19 cellular contexts compared by ENCODE assay signal in genomic region chr11:64656797-64657196, GRCh38.
A peak's percentile ranks its signal among the peaks of the same experiment; 100 is the strongest.
DNase-seq lines count a peak whose midpoint lies in the region; TF ChIP-seq lines count a peak whose summit lies in the region.
"Had no signal": no experiment of that assay in that cellular context is flagged by ENCODE, and none has a peak within 500 bp of the region (broad histone marks: within the 10 kb centered on the region; RNA-seq: fewer than 3 reads in every experiment).

No MANE protein-coding gene starts in this region.

- no peak overlapping the region for H3K4ac ChIP-seq in H9 (ENCODE audit: low read depth, low read length)

- no peaks in the 10 kb centered on the region for H3K9me3 Mint-ChIP-seq in H9
- H3K9me3 Mint-ChIP-seq in endothelial cell (ENCODE audit: unreplicated experiment): no peaks in the 10 kb centered on the region
- no peaks in the 10 kb centered on the region for H3K9me3 Mint-ChIP-seq in progenitor cell of endocrine pancreas (ENCODE audit: low read depth)
- H3K9me3 Mint-ChIP-seq: activated naive CD4-positive, alpha-beta T cell treated with anti-CD3 and anti-CD28 coated beads, Interleukin-2, amount 50 U/mL, for 24 hours; T-helper 2 cell treated with Interferon-gamma antibody and Interleukin-4, amounts not matched to agents 5 μg/mL and 100 μg/mL, for 36 hours had no signal

- no peak overlapping the region for H2BK20ac ChIP-seq in H9 (ENCODE audit: low read depth, low read length, poor library complexity, severe bottlenecking)

- H3K4me3 ChIP-seq in NT2/D1 (ENCODE audit: insufficient read length, low read depth) (no peak overlapping the region), foreskin fibroblast (ENCODE audit: low read depth in 1 of 2, low read length in 2 of 2) (no peak overlapping the region)
- H3K4me3 ChIP-seq: mucosa of descending colon had no signal

- H3K27ac Mint-ChIP-seq in H9 (no peak overlapping the region), endothelial cell (ENCODE audit: unreplicated experiment) (no peak overlapping the region), progenitor cell of endocrine pancreas (no peak overlapping the region)
- H3K27ac Mint-ChIP-seq: activated naive CD4-positive, alpha-beta T cell treated with anti-CD3 and anti-CD28 coated beads, Interleukin-2, amount 50 U/mL, for 24 hours; T-helper 2 cell treated with Interferon-gamma antibody and Interleukin-4, amounts not matched to agents 5 μg/mL and 100 μg/mL, for 36 hours had no signal

- H3K36me3 ChIP-seq in NT2/D1 (ENCODE audit: insufficient read depth, insufficient read length, low read length): no peaks in the 10 kb centered on the region

- no peak overlapping the region for H3K56ac ChIP-seq in H9 (ENCODE audit: insufficient read length, low read depth, low read length)

- no peak overlapping the region for H3K14ac ChIP-seq in H9 (ENCODE audit: insufficient read depth, low read length)

- no peak overlapping the region for H3T11ph ChIP-seq in H9 (ENCODE audit: low read length)

- H3K27ac ChIP-seq in H9 (ENCODE audit: insufficient read length, low read depth, low read length): no peak overlapping the region
- H3K27ac ChIP-seq: C4-2B had no signal

- H2AFZ ChIP-seq in H9 (ENCODE audit: low read length): no peak overlapping the region

- no peaks in the 10 kb centered on the region for H3K79me1 ChIP-seq in H9 (ENCODE audit: insufficient read depth, low read depth, low read length, poor library complexity, severe bottlenecking)

- no peak overlapping the region for H4K91ac ChIP-seq in H9 (ENCODE audit: insufficient read length, low read depth, low read length)

- H4K5ac ChIP-seq in H9 (ENCODE audit: insufficient read length, low read depth, low read length): no peak overlapping the region

- no peak overlapping the region for H2BK15ac ChIP-seq in H9 (ENCODE audit: low read depth, low read length)

- H3K4me3 Mint-ChIP-seq in H9 (no peak overlapping the region), endothelial cell (ENCODE audit: unreplicated experiment) (no peak overlapping the region), progenitor cell of endocrine pancreas (ENCODE audit: low read depth) (no peak overlapping the region)
- H3K4me3 Mint-ChIP-seq: activated naive CD4-positive, alpha-beta T cell treated with anti-CD3 and anti-CD28 coated beads, Interleukin-2, amount 50 U/mL, for 24 hours; T-helper 2 cell treated with Interferon-gamma antibody and Interleukin-4, amounts not matched to agents 5 μg/mL and 100 μg/mL, for 36 hours had no signal

- H3K9ac ChIP-seq in H9 (ENCODE audit: extremely low read depth, insufficient read length, low read length) (no peak overlapping the region), NT2/D1 (ENCODE audit: insufficient read length, low read depth) (peak overlapping the region; percentile 8)

- H2BK5ac ChIP-seq in H9 (ENCODE audit: insufficient read length, low read length): no peak overlapping the region

- no peak overlapping the region for H4K8ac ChIP-seq in H9 (replicated peaks; ENCODE audit: insufficient read length, low read depth, low read length)

- H4K20me1 ChIP-seq in H9 (ENCODE audit: control insufficient read depth, insufficient read depth, insufficient read length): no peaks in the 10 kb centered on the region

- H3K9me3 ChIP-seq in H9 (ENCODE audit: control insufficient read depth, low read depth, low read length): no peaks in the 10 kb centered on the region
- H3K9me3 ChIP-seq in NT2/D1 (ENCODE audit: insufficient read depth, low read length): no peaks in the 10 kb centered on the region
- H3K9me3 ChIP-seq: mucosa of descending colon had no signal

- DNase-seq in H9 (peak; percentile 79), NT2/D1 (ENCODE audit: low read depth, low spot score) (peak; percentile 57), endothelial cell (ENCODE audit: low spot score) (peak; percentile 51), progenitor cell of endocrine pancreas (ENCODE audit: low spot score, unreplicated experiment) (no peak), AG08396 (ENCODE audit: low spot score) (no peak), foreskin fibroblast (no peak), AML-193 (lab: John Stamatoyannopoulos, UW) (no peak)
- DNase-seq: activated CD4-positive, alpha-beta T cell treated with anti-CD3 and anti-CD28 coated beads for 48 hours; activated T-cell treated with anti-CD3 and anti-CD28 coated beads for 4 hours; DMS79; left cardiac atrium; NCI-H1092 treated with DMSO at 0.1 percent for 48 hours; NCI-H2171; SHP77 treated with DMSO at 0.1 percent for 48 hours; stimulated activated CD4-positive, alpha-beta T cell treated with anti-CD3 and anti-CD28 coated beads, Interleukin-4, amount 100 ng/mL, for 4 hours had no signal

- H3K27me3 ChIP-seq in H9 (ENCODE audit: insufficient read depth, low read length): no peaks in the 10 kb centered on the region; the same call in 1 of the 2 replicates
- no peaks in the 10 kb centered on the region for H3K27me3 ChIP-seq in NT2/D1 (ENCODE audit: insufficient read depth, insufficient read length)

- H3K4me2 ChIP-seq in H9 (ENCODE audit: insufficient read depth, insufficient read length, low read length): no peak overlapping the region

- TF ChIP-seq CTCF in H9 (conservative IDR thresholded peaks at IDR 0.05) (peak; percentile 81), endothelial cell (IDR thresholded peaks at IDR 0.05; ENCODE audit: unreplicated experiment) (no peak), progenitor cell of endocrine pancreas (IDR thresholded peaks at IDR 0.05; ENCODE audit: unreplicated experiment) (peak; percentile 55), foreskin fibroblast (IDR thresholded peaks at IDR 0.05; ENCODE audit: low read depth, low read length) (no peak)

- WGBS in H9 (ENCODE audit: extremely low coverage, insufficient read length, low lambda C conversion rate): no CpG with 5 or more reads among the region's 5 CpGs

- no peaks in the 10 kb centered on the region for H3K4me1 ChIP-seq in H9 (ENCODE audit: insufficient read depth, low read length)
- peaks cover 39% of the 10 kb centered on the region for H3K4me1 ChIP-seq in NT2/D1 (ENCODE audit: insufficient read depth, insufficient read length)

- H3K36me3 Mint-ChIP-seq in H9 (ENCODE audit: insufficient read depth in 1 of 3, low read depth in 3 of 3) (no peaks in the 10 kb centered on the region; a peak in 1 of 7 replicates), endothelial cell (ENCODE audit: low read depth, unreplicated experiment) (peaks cover 5% of the 10 kb centered on the region), progenitor cell of endocrine pancreas (ENCODE audit: insufficient read depth) (no peaks in the 10 kb centered on the region)
- H3K36me3 Mint-ChIP-seq: activated naive CD4-positive, alpha-beta T cell treated with anti-CD3 and anti-CD28 coated beads, Interleukin-2, amount 50 U/mL, for 24 hours had no signal

- H3K23me2 ChIP-seq in H9 (ENCODE audit: insufficient read length, low read depth, low read length, poor library complexity, severe bottlenecking): peaks cover 3% of the 10 kb centered on the region

- H2BK120ac ChIP-seq in H9 (ENCODE audit: low read depth, low read length, poor library complexity, severe bottlenecking): no peak overlapping the region

- H3K4me1 Mint-ChIP-seq in H9 (peaks cover 3 to 32% of the 10 kb centered on the region in 2 experiments), endothelial cell (ENCODE audit: unreplicated experiment) (no peaks in the 10 kb centered on the region), progenitor cell of endocrine pancreas (ENCODE audit: low read depth) (no peaks in the 10 kb centered on the region)
- H3K4me1 Mint-ChIP-seq: activated naive CD4-positive, alpha-beta T cell treated with anti-CD3 and anti-CD28 coated beads, Interleukin-2, amount 50 U/mL, for 24 hours had no signal

- H3K23ac ChIP-seq in H9 (ENCODE audit: insufficient read length, low read depth, low read length): no peak overlapping the region

- no peak overlapping the region for H2BK12ac ChIP-seq in H9 (ENCODE audit: insufficient read length, low read depth, low read length)

- no peaks in the 10 kb centered on the region for H3K79me2 ChIP-seq in H9 (ENCODE audit: insufficient read depth, low read length)

- H3K27me3 Mint-ChIP-seq in H9 (ENCODE audit: low read depth): peaks cover 16% of the 10 kb centered on the region
- H3K27me3 Mint-ChIP-seq in endothelial cell (ENCODE audit: unreplicated experiment): peaks cover 9% of the 10 kb centered on the region
- peaks cover 23% of the 10 kb centered on the region for H3K27me3 Mint-ChIP-seq in progenitor cell of endocrine pancreas
- H3K27me3 Mint-ChIP-seq: activated naive CD4-positive, alpha-beta T cell treated with anti-CD3 and anti-CD28 coated beads, Interleukin-2, amount 50 U/mL, for 24 hours had no signal

- no peak overlapping the region for H3K18ac ChIP-seq in H9 (ENCODE audit: insufficient read length, low read depth, low read length)

- H2AK5ac ChIP-seq in H9 (ENCODE audit: insufficient read length, low read length): no peak overlapping the region

Comparison
In these comparisons a context has a peak if more than half of its experiments do, and no peak if none do; other contexts are left out.
1. DNase-seq: peak in H9 (single experiment), NT2/D1 (single experiment) and endothelial cell (single experiment); none in progenitor cell of endocrine pancreas (single experiment), AG08396 (single experiment), foreskin fibroblast (0 of 2) and AML-193 (0 of 2).
2. CTCF ChIP-seq: peak in H9 (single experiment) and progenitor cell of endocrine pancreas (single experiment); none in endothelial cell (single experiment) and foreskin fibroblast (single experiment).